Comparison of ENCODE assay signal across 9 cellular contexts in the genomic region with DNA sequence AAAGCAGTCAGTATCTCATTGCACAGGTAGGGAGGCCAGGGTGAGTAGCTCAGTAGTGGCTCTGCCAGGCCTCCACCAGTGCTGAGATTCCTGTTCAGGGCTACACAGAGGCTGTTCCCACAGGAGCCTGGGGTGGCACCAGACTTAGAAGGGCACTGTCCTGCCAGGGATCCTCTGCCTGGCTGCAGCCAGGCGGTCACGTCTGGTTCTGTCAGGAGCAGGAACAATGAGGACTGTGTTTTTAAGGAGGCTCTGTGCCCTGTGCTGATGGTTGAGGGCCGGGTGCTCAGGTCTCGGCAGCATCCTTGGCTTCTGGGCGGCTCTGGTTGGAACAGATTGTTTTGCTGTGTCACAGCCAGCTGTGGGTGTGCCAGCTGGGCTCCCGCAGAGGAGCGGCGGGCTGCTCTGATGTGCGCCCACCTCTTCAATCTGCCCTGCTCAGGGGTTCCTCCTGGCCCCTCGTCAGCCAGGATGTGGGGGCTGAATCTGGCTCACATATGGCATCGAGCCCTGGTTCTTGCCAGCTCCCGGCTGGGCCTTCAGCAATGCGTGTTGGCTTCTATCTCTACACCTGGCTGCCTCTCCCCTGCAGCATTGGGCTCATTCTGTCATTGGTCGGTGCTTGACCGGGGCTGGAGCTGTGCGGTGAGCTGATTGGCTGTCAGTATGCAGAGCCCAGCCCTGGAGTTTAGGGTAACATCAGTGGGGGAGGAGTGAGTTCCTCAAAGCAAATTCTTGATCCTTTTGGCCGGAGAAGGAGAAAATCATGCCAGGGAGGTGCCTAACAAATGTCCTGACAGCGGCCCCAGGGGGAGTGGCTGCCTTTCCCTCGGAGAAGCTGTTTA. TPM values are rescaled to one million over a fixed set of nuclear protein-coding genes. Genes with fewer than 3 reads are reported as not detected.
DNase-seq lines count a peak whose midpoint lies in the region; ATAC-seq and TF ChIP-seq lines count a peak whose summit lies in the region.
"Had no signal": no experiment of that assay in that cellular context is flagged by ENCODE, and none has a peak within 500 bp of the region (broad histone marks: within the 10 kb centered on the region; RNA-seq: fewer than 3 reads in every experiment).

No MANE protein-coding gene starts in this region.

- no peak overlapping the region for H3K4ac ChIP-seq in trophoblast cell (ENCODE audit: low read depth, low read length)

- no peak overlapping the region for H2BK12ac ChIP-seq in trophoblast cell (ENCODE audit: low read length)

- peak overlapping the region; percentile 9 for H3K14ac ChIP-seq in trophoblast cell (ENCODE audit: low read length)

- POLR2A ChIA-PET in WTC11 (lab: Charles Lee), result interaction anchor here (0.6 to 1.3 kb wide), 5 partner anchors 15 to 62 kb away, joined by 3 to 4 read pairs (median 4); no protein-coding TSS in a partner anchor

- H3K18ac ChIP-seq in trophoblast cell (ENCODE audit: low read length), result peak overlapping the region; percentile 42

- H3K79me2 ChIP-seq in trophoblast cell (ENCODE audit: control insufficient read depth, insufficient read depth, low read length, poor library complexity), result no peaks in the 10 kb centered on the region

- peaks cover 0 to 100% (median 21%) of the 10 kb centered on the region in 9 donors for H3K36me3 ChIP-seq in heart right ventricle
- peaks cover 34 to 48% of the 10 kb centered on the region in 2 experiments for H3K36me3 ChIP-seq in trophoblast cell (ENCODE audit: control insufficient read depth in 1 of 2, insufficient read depth in 2 of 2, low read length in 2 of 2)

- TF ChIP-seq CTCF in WTC11 (IDR thresholded peaks at IDR 0.05), result no peak
- TF ChIP-seq CTCF in heart right ventricle (IDR thresholded peaks at IDR 0.05), result no peak

- no peak overlapping the region for H3K4me2 ChIP-seq in trophoblast cell (ENCODE audit: low read length)

- no peaks in the 10 kb centered on the region for H3K9me3 Mint-ChIP-seq in WTC11

- H3K79me1 ChIP-seq in trophoblast cell (ENCODE audit: low read length), result no peaks in the 10 kb centered on the region

- no peaks in the 10 kb centered on the region for H3K27me3 ChIP-seq in heart right ventricle
- H3K27me3 ChIP-seq in trophoblast cell (ENCODE audit: insufficient read depth, low read length), result no peaks in the 10 kb centered on the region

- peaks cover 64% of the 10 kb centered on the region for H3K36me3 Mint-ChIP-seq in WTC11

- H3K4me3 Mint-ChIP-seq in WTC11, result no peak overlapping the region

- intact Hi-C loops in heart right ventricle (cut with DNase I), result loop anchor here in 7 of 10 donors (5.0 to 10.0 kb wide), 6 partner anchors 38 to 61 kb away; no protein-coding TSS in a partner anchor

- H3K9me3 ChIP-seq in heart right ventricle, result no peaks in the 10 kb centered on the region
- no peaks in the 10 kb centered on the region for H3K9me3 ChIP-seq in trophoblast cell (ENCODE audit: insufficient read depth, low read depth, low read length)

- H3K27ac Mint-ChIP-seq in WTC11, result peak overlapping the region; percentile 91

- H3K27ac ChIP-seq in heart right ventricle (peak overlapping the region in 9 of 10 donors; percentile 14 to 84 (median 59)), trophoblast cell (ENCODE audit: low read depth, low read length) (no peak overlapping the region)

- H3K4me3 ChIP-seq in heart right ventricle (no peak overlapping the region), trophoblast cell (ENCODE audit: low read depth, low read length) (no peak overlapping the region)

- no peak overlapping the region for H4K12ac ChIP-seq in trophoblast cell (ENCODE audit: low read depth, low read length)

- peak; percentile 100 for ATAC-seq in WTC11
- peak; percentile 64 to 83 (median 74) for ATAC-seq in heart right ventricle
- ATAC-seq in GM18868 (IDR thresholded peaks at IDR 0.05; ENCODE audit: unreplicated experiment), result no peak

- no peaks in the 10 kb centered on the region for H3K27me3 Mint-ChIP-seq in WTC11 (ENCODE audit: low read depth)

- H3K4me1 Mint-ChIP-seq in WTC11, result peaks cover 45% of the 10 kb centered on the region

- H3K4me1 ChIP-seq in heart right ventricle (peaks cover 23 to 50% (median 38%) of the 10 kb centered on the region in 9 donors), trophoblast cell (ENCODE audit: control insufficient read depth in 1 of 2, insufficient read depth in 2 of 2, low read length in 2 of 2) (peaks cover 5 to 16% of the 10 kb centered on the region in 2 experiments)

- H4K8ac ChIP-seq in trophoblast cell (ENCODE audit: low read depth, low read length), result no peak overlapping the region

- DNase-seq in DMS 273 treated with DMSO at 0.1 percent for 48 hours (lab: John Stamatoyannopoulos, UW) (peak; percentile 95), WTC11 (ENCODE audit: low spot score) (peak; percentile 82), heart right ventricle (peak; percentile 45 to 51), trophoblast cell (no peak), HuH-7.5 (ENCODE audit: low spot score) (no peak), foreskin melanocyte (no peak), globus pallidus (ENCODE audit: low spot score) (no peak)
- DNase-seq: activated CD8-positive, alpha-beta memory T cell treated with anti-CD3 and anti-CD28 coated beads, Interleukin-2, amount 50 U/mL, for 48 hours had no signal

- H3K23ac ChIP-seq in trophoblast cell (ENCODE audit: low read length), result no peak overlapping the region

- H3K9ac ChIP-seq in trophoblast cell (ENCODE audit: low read length), result no peak overlapping the region

- CTCF ChIA-PET in WTC11 (lab: Charles Lee), result interaction anchor here (0.7 to 2.0 kb wide), 12 partner anchors 11 to 140 kb away, joined by 3 to 15 read pairs (median 6); no protein-coding TSS in a partner anchor

- H4K91ac ChIP-seq in trophoblast cell (ENCODE audit: low read depth, low read length), result no peak overlapping the region

- no peak overlapping the region for H2AK5ac ChIP-seq in trophoblast cell (ENCODE audit: low read length)

- 13 to 22% methylated on average over 19 of the region's 19 CpGs for WGBS in heart right ventricle, 2 donors
- no CpG with 5 or more reads among the region's 19 CpGs for WGBS in trophoblast cell (ENCODE audit: extremely low coverage, insufficient coverage, insufficient read length)

- H2BK120ac ChIP-seq in trophoblast cell (ENCODE audit: insufficient read depth, low read length, poor library complexity), result no peak overlapping the region

- no peak overlapping the region for H2AFZ ChIP-seq in trophoblast cell (ENCODE audit: insufficient read depth, low read length, poor library complexity)

- H2BK5ac ChIP-seq in trophoblast cell (ENCODE audit: low read depth, low read length, poor library complexity), result no peak overlapping the region

TF ChIP-seq in WTC11, 78 proteins besides CTCF, POLR2A, EP300 and RAD21:
- TF ChIP-seq ZNF232 (CRISPR knock-in tag; IDR thresholded peaks at IDR 0.05) (no peak), NFYB (CRISPR knock-in tag; conservative IDR thresholded peaks at IDR 0.05; ENCODE audit: low read depth) (peak; percentile 70), NFE2L1 (CRISPR knock-in tag; IDR thresholded peaks at IDR 0.05) (peak; percentile 36; the same call in 1 of the 2 replicates)
TF ChIP-seq in WTC11: peak in this region for 2.

RNA-seq across cellular contexts. Expression of a gene that starts 41.2 kb away (rescaled TPM):
- 0.20 TPM in 1 of 3 replicates, not detected in the others for total RNA-seq in WTC11 (2021)
- total RNA-seq in heart right ventricle, result under 1 TPM in 8 of 10 donors, not detected in 2; 0.15 to 0.93 (median 0.25) TPM
- under 1 TPM in 1 of 2 donors, not detected in 1; 0.13 TPM for polyA plus RNA-seq in heart right ventricle
- 0.07 and 0.10 TPM in 2 replicates for polyA plus RNA-seq in trophoblast cell (2013)

Comparison
In these comparisons a context has a peak if more than half of its experiments do, and no peak if none do; other contexts are left out.
1. DNase-seq: peak in DMS 273 treated with DMSO at 0.1 percent for 48 hours (single experiment), WTC11 (single experiment) and heart right ventricle (2 of 2); none in trophoblast cell (0 of 2), HuH-7.5 (single experiment), foreskin melanocyte (single experiment) and globus pallidus (single experiment).